Comparison of ENCODE assay signal across 4 cellular contexts in the genomic region with DNA sequence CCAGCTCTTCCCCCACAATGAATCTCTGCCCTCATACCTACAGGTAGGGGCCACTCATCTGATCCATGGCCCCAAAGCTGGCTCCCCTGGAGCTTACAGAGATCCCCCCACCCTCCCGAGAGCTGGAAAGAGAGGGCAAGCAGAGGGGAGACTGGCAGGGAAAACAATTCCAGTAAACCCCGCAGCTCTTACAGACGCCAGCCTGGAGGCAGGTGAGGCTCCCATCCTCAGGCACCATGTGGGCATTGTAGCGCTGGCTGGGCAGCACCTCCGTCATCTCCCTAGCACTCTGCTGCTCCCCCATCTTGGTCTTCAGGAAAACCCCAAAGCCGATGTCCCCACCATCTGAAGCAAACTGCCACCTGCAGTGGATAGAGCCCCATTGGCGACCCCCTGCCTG. TPM values are rescaled to one million over a fixed set of nuclear protein-coding genes. Genes with fewer than 3 reads are reported as not detected.
"Had no signal": no experiment of that assay in that cellular context is flagged by ENCODE, and none has a peak within 500 bp of the region (broad histone marks: within the 10 kb centered on the region; RNA-seq: fewer than 3 reads in every experiment).

No MANE protein-coding gene starts in this region.

- H3K4me3 ChIP-seq: GM12878 had no signal

- DNase-seq: GDM1, GF-D8 had no signal

- ATAC-seq: GM12878 had no signal

RNA-seq across cellular contexts. Expression of a gene that starts 14.1 kb away (rescaled TPM):
- total RNA-seq: G401, GM12878 had no signal

RNA-seq across cellular contexts. Expression of a gene that starts 19.6 kb away (rescaled TPM):
- total RNA-seq: G401, GM12878 had no signal

RNA-seq across cellular contexts. Expression of a gene that starts 55.2 kb away (rescaled TPM):
- total RNA-seq: G401, GM12878 had no signal
